1 cellular context compared by ENCODE assay signal in genomic region chr2:42965910-42966309, GRCh38.
TF ChIP-seq lines count a peak whose summit lies in the region.

No MANE protein-coding gene starts in this region.

TF ChIP-seq in H1, 55 proteins besides CTCF, POLR2A, EP300 and RAD21:
- TF ChIP-seq SP4 (IDR thresholded peaks at IDR 0.05; ENCODE audit: low read length): no peak
- TF ChIP-seq SIN3A (conservative IDR thresholded peaks at IDR 0.05 in 1 of 2, IDR thresholded peaks at IDR 0.05 in 1 of 2; ENCODE audit: low read depth in 1 of 2, low read length in 2 of 2): no peak
- no peak for TF ChIP-seq CHD2 (IDR thresholded peaks at IDR 0.05; ENCODE audit: low read length)
- TF ChIP-seq CEBPB (IDR thresholded peaks at IDR 0.05; ENCODE audit: low read depth, low read length): no peak
- no peak for TF ChIP-seq TEAD4 (IDR thresholded peaks at IDR 0.05; ENCODE audit: low read depth, low read length)
- TF ChIP-seq SIX5 (IDR thresholded peaks at IDR 0.05; ENCODE audit: low read depth, low read length): no peak
- no peak for TF ChIP-seq BRCA1 (IDR thresholded peaks at IDR 0.05; ENCODE audit: low read depth, low read length)
